8 cellular contexts compared by ENCODE assay signal in the genomic region with DNA sequence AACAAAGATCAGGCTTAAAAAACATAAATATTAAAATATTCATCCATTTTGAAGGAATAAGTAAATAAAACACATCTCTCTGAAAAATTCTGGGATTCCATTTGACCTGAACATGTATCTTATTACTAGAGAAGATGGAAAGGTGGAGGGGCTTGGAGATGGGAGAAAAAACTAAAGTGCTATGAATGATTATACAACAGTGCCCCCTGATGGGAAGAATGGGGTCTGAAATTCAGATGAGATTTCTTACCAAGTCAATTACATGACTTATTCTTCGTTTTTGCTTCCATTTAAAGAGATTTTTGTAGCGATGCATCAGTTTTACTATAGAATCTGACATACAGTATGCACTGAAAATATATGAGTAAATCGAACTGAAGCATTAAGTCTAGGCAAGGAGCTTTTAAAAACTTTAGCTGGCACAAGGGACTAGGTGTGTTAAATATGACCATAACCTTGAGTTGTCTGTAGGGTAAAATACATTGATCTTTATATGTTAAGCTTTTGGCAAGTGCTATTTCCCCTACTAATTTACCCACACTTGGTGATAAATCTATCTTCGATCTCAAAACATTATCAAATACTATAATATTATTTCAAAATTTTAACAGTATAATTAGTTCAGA.
DNase-seq lines count a peak whose midpoint lies in the region; ATAC-seq and TF ChIP-seq lines count a peak whose summit lies in the region.

No MANE protein-coding gene starts in this region.

- ATAC-seq in GM19035 (IDR thresholded peaks at IDR 0.05; ENCODE audit: unreplicated experiment), result no peak

- H3K4me1 ChIP-seq in colonic mucosa (no peaks in the 10 kb centered on the region), suprapubic skin (no peaks in the 10 kb centered on the region)

- peak; percentile 22 for DNase-seq in Ammon's horn (ENCODE audit: low spot score)
- peak; percentile 31 for DNase-seq in HCEC 1CT
- peak; percentile 6 for DNase-seq in NCI-H748 treated with DMSO at 0.1 percent for 48 hours (lab: John Stamatoyannopoulos, UW)
- DNase-seq in colonic mucosa, result no peak
- peak; percentile 14 for DNase-seq in non-pigmented ciliary epithelial cell (ENCODE audit: low read depth)
- DNase-seq in suprapubic skin (ENCODE audit: low spot score in 2 of 2), result no peak
- no peak for DNase-seq in activated CD4-positive, alpha-beta T cell treated with anti-CD3 and anti-CD28 coated beads for 48 hours

- intact Hi-C loops in colonic mucosa (cut with DNase I), result no loop called here

- no peak for TF ChIP-seq POLR2A in suprapubic skin (IDR thresholded peaks at IDR 0.05)

- no peaks in the 10 kb centered on the region for H3K27me3 ChIP-seq in colonic mucosa
- H3K27me3 ChIP-seq in suprapubic skin, result no peaks in the 10 kb centered on the region

- WGBS in suprapubic skin, result 36% methylated on average over 4 of the region's 4 CpGs

- H3K9me3 ChIP-seq in colonic mucosa (no peaks in the 10 kb centered on the region), suprapubic skin (no peaks in the 10 kb centered on the region)

- H3K27ac ChIP-seq in colonic mucosa (no peak overlapping the region), suprapubic skin (no peak overlapping the region)

- TF ChIP-seq EP300 in suprapubic skin (IDR thresholded peaks at IDR 0.05), result no peak

- TF ChIP-seq CTCF in colonic mucosa (IDR thresholded peaks at IDR 0.05), result peak; percentile 8
- no peak for TF ChIP-seq CTCF in suprapubic skin (IDR thresholded peaks at IDR 0.05)

- H3K4me3 ChIP-seq in colonic mucosa (no peak overlapping the region), suprapubic skin (no peak overlapping the region)

- H3K9ac ChIP-seq in colonic mucosa (ENCODE audit: low read depth in 2 of 2, low read length in 2 of 2), result no peak overlapping the region

- no peaks in the 10 kb centered on the region for H3K36me3 ChIP-seq in colonic mucosa
- no peaks in the 10 kb centered on the region for H3K36me3 ChIP-seq in suprapubic skin

Comparison
In these comparisons a context has a peak if more than half of its experiments do, and no peak if none do; other contexts are left out.
1. DNase-seq: peak in Ammon's horn (single experiment), HCEC 1CT (single experiment), NCI-H748 treated with DMSO at 0.1 percent for 48 hours (single experiment) and non-pigmented ciliary epithelial cell (single experiment); none in colonic mucosa (single experiment), suprapubic skin (0 of 2) and activated CD4-positive, alpha-beta T cell treated with anti-CD3 and anti-CD28 coated beads for 48 hours (single experiment).